In the genomic region with DNA sequence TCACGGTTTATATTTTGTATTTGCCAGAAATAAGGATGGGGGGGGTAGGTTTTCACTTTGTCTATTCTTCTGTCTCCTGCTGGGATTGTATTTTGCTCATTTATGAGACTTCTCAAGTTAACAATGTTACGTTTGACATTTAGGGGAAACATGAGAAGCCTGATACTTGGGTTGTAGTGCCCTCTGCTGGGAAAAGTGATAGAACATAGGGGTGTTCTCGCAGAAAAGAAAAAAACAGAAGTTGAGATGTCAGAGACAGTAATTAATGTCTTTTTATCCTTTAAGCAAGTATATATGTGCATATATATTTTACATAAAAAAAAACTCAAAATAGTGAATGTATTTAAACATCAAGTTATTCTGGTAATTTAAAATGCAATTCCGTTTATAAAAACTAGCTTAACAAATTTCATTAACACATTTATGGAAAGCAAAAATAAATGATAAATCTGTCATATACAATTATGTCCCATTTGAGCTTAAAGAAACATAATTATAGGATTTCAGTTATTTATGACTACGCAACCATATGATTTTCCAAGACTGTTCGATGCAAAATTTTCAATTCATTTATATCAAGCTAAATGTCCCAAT, we compare ENCODE assay signal across 8 cellular contexts. TPM values are rescaled to one million over a fixed set of nuclear protein-coding genes. Genes with fewer than 3 reads are reported as not detected.
DNase-seq lines count a peak whose midpoint lies in the region; ATAC-seq and TF ChIP-seq lines count a peak whose summit lies in the region.

No MANE protein-coding gene starts in this region.

- peaks cover 2% of the 10 kb centered on the region for H3K4me1 Mint-ChIP-seq in T-helper 2 cell treated with Interferon-gamma antibody and Interleukin-4, amounts not matched to agents 5 μg/mL and 100 μg/mL, for 36 hours (ENCODE audit: low read depth)
- H3K4me1 Mint-ChIP-seq in progenitor cell of endocrine pancreas (ENCODE audit: low read depth): peaks cover 1% of the 10 kb centered on the region

- TF ChIP-seq CTCF in GM12873 (IDR thresholded peaks at IDR 0.05; ENCODE audit: insufficient read depth, low read depth, low read length, missing control alignments): peak; percentile 61
- TF ChIP-seq CTCF in progenitor cell of endocrine pancreas (IDR thresholded peaks at IDR 0.05; ENCODE audit: unreplicated experiment): peak; percentile 84

- peak; percentile 53 for DNase-seq in AG20443 (ENCODE audit: low spot score)
- DNase-seq in NCI-H1436 (lab: John Stamatoyannopoulos, UW): peak; percentile 67
- peak; percentile 15 for DNase-seq in T-helper 2 cell treated with Interferon-gamma antibody and Interleukin-4, amounts not matched to agents 5 μg/mL and 100 μg/mL, for 36 hours (ENCODE audit: low spot score)
- peak; percentile 75 for DNase-seq in fibroblast of peridontal ligament (ENCODE audit: extremely low read depth)
- DNase-seq in progenitor cell of endocrine pancreas (ENCODE audit: low spot score, unreplicated experiment): no peak

- H3K27me3 Mint-ChIP-seq in T-helper 2 cell treated with Interferon-gamma antibody and Interleukin-4, amounts not matched to agents 5 μg/mL and 100 μg/mL, for 36 hours (ENCODE audit: low read depth): peaks cover 2% of the 10 kb centered on the region
- no peaks in the 10 kb centered on the region for H3K27me3 Mint-ChIP-seq in progenitor cell of endocrine pancreas

- H3K36me3 Mint-ChIP-seq in T-helper 2 cell treated with Interferon-gamma antibody and Interleukin-4, amounts not matched to agents 5 μg/mL and 100 μg/mL, for 36 hours (ENCODE audit: low read depth): no peaks in the 10 kb centered on the region
- H3K36me3 Mint-ChIP-seq in progenitor cell of endocrine pancreas (ENCODE audit: insufficient read depth): no peaks in the 10 kb centered on the region

- H3K9me3 Mint-ChIP-seq in T-helper 2 cell treated with Interferon-gamma antibody and Interleukin-4, amounts not matched to agents 5 μg/mL and 100 μg/mL, for 36 hours: no peaks in the 10 kb centered on the region
- peaks cover 10% of the 10 kb centered on the region for H3K9me3 Mint-ChIP-seq in progenitor cell of endocrine pancreas (ENCODE audit: low read depth)

- no peak overlapping the region for H3K27ac Mint-ChIP-seq in T-helper 2 cell treated with Interferon-gamma antibody and Interleukin-4, amounts not matched to agents 5 μg/mL and 100 μg/mL, for 36 hours
- H3K27ac Mint-ChIP-seq in progenitor cell of endocrine pancreas: no peak overlapping the region

- ATAC-seq in HG02798 (IDR thresholded peaks at IDR 0.05; ENCODE audit: poor library complexity, unreplicated experiment) (peak; percentile 83), GM19397 (IDR thresholded peaks at IDR 0.05; ENCODE audit: unreplicated experiment) (no peak)

- H3K4me3 Mint-ChIP-seq in T-helper 2 cell treated with Interferon-gamma antibody and Interleukin-4, amounts not matched to agents 5 μg/mL and 100 μg/mL, for 36 hours: no peak overlapping the region
- H3K4me3 Mint-ChIP-seq in progenitor cell of endocrine pancreas (ENCODE audit: low read depth): no peak overlapping the region

RNA-seq across cellular contexts. Expression of gene TMPRSS11F, which starts 46.0 kb away (rescaled TPM):
- total RNA-seq in progenitor cell of endocrine pancreas: not detected in 2 replicates
